28 cellular contexts compared by ENCODE assay signal in genomic region chr5:132058646-132059042, GRCh38. TPM values are rescaled to one million over a fixed set of nuclear protein-coding genes. Genes with fewer than 3 reads are reported as not detected.
DNase-seq lines count a peak whose midpoint lies in the region; ATAC-seq and TF ChIP-seq lines count a peak whose summit lies in the region.
"Had no signal": no experiment of that assay in that cellular context is flagged by ENCODE, and none has a peak within 500 bp of the region (broad histone marks: within the 10 kb centered on the region; RNA-seq: fewer than 3 reads in every experiment).

No MANE protein-coding gene starts in this region.

- no peak for TF ChIP-seq CTCF in SK-N-SH (IDR thresholded peaks at IDR 0.05)
- no peak for TF ChIP-seq CTCF in natural killer cell (IDR thresholded peaks at IDR 0.05)
- no peak for TF ChIP-seq CTCF in endodermal cell (conservative IDR thresholded peaks at IDR 0.05)

- no peaks in the 10 kb centered on the region for H3K9me3 Mint-ChIP-seq in natural killer cell
- no peaks in the 10 kb centered on the region for H3K9me3 Mint-ChIP-seq in natural killer cell treated with Interleukin-12 subunit alpha and Interleukin-12 subunit beta and Interleukin-15 and Interleukin-18, amount 100 ng/mL, for 72 hours
- no peaks in the 10 kb centered on the region for H3K9me3 Mint-ChIP-seq in endodermal cell

- TF ChIP-seq RAD21 in SK-N-SH (IDR thresholded peaks at IDR 0.05; ENCODE audit: low read length): no peak

- H3K27me3 Mint-ChIP-seq in natural killer cell (ENCODE audit: low read depth in 2 of 2) (peaks cover 0 to 3% of the 10 kb centered on the region in 2 donors), endodermal cell (ENCODE audit: insufficient read depth) (no peaks in the 10 kb centered on the region)
- peaks cover 0 to 3% of the 10 kb centered on the region in 2 donors for H3K27me3 Mint-ChIP-seq in natural killer cell treated with Interleukin-12 subunit alpha and Interleukin-12 subunit beta and Interleukin-15 and Interleukin-18, amount 100 ng/mL, for 72 hours

- H3K79me2 ChIP-seq in SK-N-SH (ENCODE audit: insufficient read depth): no peaks in the 10 kb centered on the region

- H3K4me3 Mint-ChIP-seq in natural killer cell (no peak overlapping the region), endodermal cell (no peak overlapping the region)
- no peak overlapping the region for H3K4me3 Mint-ChIP-seq in natural killer cell treated with Interleukin-12 subunit alpha and Interleukin-12 subunit beta and Interleukin-15 and Interleukin-18, amount 100 ng/mL, for 72 hours

- H3K4me2 ChIP-seq in SK-N-SH: no peak overlapping the region

- POLR2A ChIA-PET in SK-N-SH (lab: Yijun Ruan, JAX): no interaction called here

- H3K36me3 ChIP-seq in SK-N-SH (replicated peaks in 1 of 2; ENCODE audit: control insufficient read depth in 1 of 2, insufficient read depth in 2 of 2, low read length in 1 of 2) (no peaks in the 10 kb centered on the region), endodermal cell (ENCODE audit: control insufficient read depth, insufficient read depth, low read length) (no peaks in the 10 kb centered on the region)
- H3K36me3 ChIP-seq: left lung, prostate gland, tibial nerve had no signal

- WGBS in SK-N-SH (ENCODE audit: low lambda C conversion rate): 54% methylated on average over 6 of the region's 7 CpGs
- WGBS in endodermal cell (ENCODE audit: insufficient coverage in 1 of 2, insufficient read length in 1 of 2), 2 experiments: 85 to 96% methylated on average over 6 to 7 of the region's 7 CpGs

- H2AFZ ChIP-seq in SK-N-SH (ENCODE audit: low read depth): no peak overlapping the region

- H3K27ac ChIP-seq in SK-N-SH (ENCODE audit: low read depth in 2 of 2, low read length in 1 of 2): no peak overlapping the region
- H3K27ac ChIP-seq in endodermal cell (ENCODE audit: low read depth, low read length): no peak overlapping the region
- H3K27ac ChIP-seq: 22Rv1, left lung, prostate gland, tibial nerve had no signal

- CTCF ChIA-PET in SK-N-SH (lab: Yijun Ruan, JAX): interaction anchor here (1.1 to 1.9 kb wide), 2 partner anchors 26 to 469 kb away, joined by 4 to 7 read pairs; no protein-coding TSS in a partner anchor

- no peak for TF ChIP-seq EP300 in SK-N-SH (IDR thresholded peaks at IDR 0.05; ENCODE audit: borderline replicate concordance in 1 of 2, low read depth in 1 of 2, low read length in 1 of 2)

- peaks cover 22 to 52% of the 10 kb centered on the region in 2 donors for H3K4me1 Mint-ChIP-seq in natural killer cell
- peaks cover 36 to 38% of the 10 kb centered on the region in 2 donors for H3K4me1 Mint-ChIP-seq in natural killer cell treated with Interleukin-12 subunit alpha and Interleukin-12 subunit beta and Interleukin-15 and Interleukin-18, amount 100 ng/mL, for 72 hours (ENCODE audit: low read depth in 2 of 2)
- no peaks in the 10 kb centered on the region for H3K4me1 Mint-ChIP-seq in endodermal cell

- H3K27ac Mint-ChIP-seq in natural killer cell: peak overlapping the region in 1 of 2 donors; percentile 53
- H3K27ac Mint-ChIP-seq in natural killer cell treated with Interleukin-12 subunit alpha and Interleukin-12 subunit beta and Interleukin-15 and Interleukin-18, amount 100 ng/mL, for 72 hours: no peak overlapping the region
- H3K27ac Mint-ChIP-seq in endodermal cell: no peak overlapping the region

- DNase-seq in SK-N-SH (peak; percentile 3), natural killer cell (peak; percentile 9), endodermal cell (peak; percentile 17)
- DNase-seq in natural killer cell treated with Interleukin-12 subunit alpha and Interleukin-12 subunit beta and Interleukin-15 and Interleukin-18, amount 100 ng/mL, for 72 hours (ENCODE audit: low spot score): no peak
- no peak for DNase-seq in activated CD4-positive, alpha-beta T cell treated with anti-CD3 and anti-CD28 coated beads for 4 hours
- DNase-seq in stimulated activated CD4-positive, alpha-beta T cell treated with anti-CD3 and anti-CD28 coated beads, Interleukin-4, amount 100 ng/mL, for 1 hour: no peak
- DNase-seq in activated effector memory CD4-positive, alpha-beta T cell treated with anti-CD3 and anti-CD28 coated beads, Interleukin-2, amount 50 U/mL, for 16 hours: no peak
- DNase-seq: cortex of kidney; GOT3; IMR-90; mesenchymal stem cell; NCI-H1417 treated with DMSO at 0.1 percent for 48 hours; NCI-H2081; NCI-H2227 treated with DMSO at 0.1 percent for 48 hours; NCI-H526 treated with DMSO at 0.1 percent for 48 hours; Right ventricle myocardium superior; stimulated activated CD4-positive, alpha-beta T cell treated with anti-CD3 and anti-CD28 coated beads, Interleukin-12 subunit alpha, Interleukin-12 subunit beta, amount 100 ng/mL, for 4 hours had no signal

- H3K9me3 ChIP-seq in SK-N-SH: no peaks in the 10 kb centered on the region
- no peaks in the 10 kb centered on the region for H3K9me3 ChIP-seq in endodermal cell (ENCODE audit: control insufficient read depth, low read length)
- H3K9me3 ChIP-seq: left lung, prostate gland, tibial nerve had no signal

- H3K27me3 ChIP-seq in SK-N-SH (ENCODE audit: insufficient read depth) (no peaks in the 10 kb centered on the region), endodermal cell (ENCODE audit: control insufficient read depth, insufficient read depth, low read length, poor library complexity, severe bottlenecking) (no peaks in the 10 kb centered on the region)
- H3K27me3 ChIP-seq: left lung, tibial nerve had no signal

- H3K4me3 ChIP-seq in SK-N-SH (ENCODE audit: low read depth in 2 of 2, low read length in 1 of 2) (no peak overlapping the region), endodermal cell (ENCODE audit: low read length) (no peak overlapping the region)
- H3K4me3 ChIP-seq: left lung, prostate gland, tibial nerve had no signal

- H3K4me1 ChIP-seq in SK-N-SH (ENCODE audit: control insufficient read depth in 1 of 2, insufficient read depth in 2 of 2, low read depth in 1 of 2, low read length in 1 of 2): no peaks in the 10 kb centered on the region
- H3K4me1 ChIP-seq in endodermal cell (ENCODE audit: control insufficient read depth, insufficient read depth, low read length): no peaks in the 10 kb centered on the region
- H3K4me1 ChIP-seq: left lung, prostate gland, tibial nerve had no signal

- intact Hi-C loops in natural killer cell (cut with micrococcal nuclease): no loop called here

- H3K9me2 ChIP-seq in SK-N-SH: no peaks in the 10 kb centered on the region

- ATAC-seq in SK-N-SH treated with all-trans-retinoic acid at 6 μM for 48 hours: no peak
- ATAC-seq in natural killer cell: no peak
- no peak for ATAC-seq in natural killer cell treated with Interleukin-12 subunit alpha and Interleukin-12 subunit beta and Interleukin-15 and Interleukin-18, amount 100 ng/mL, for 72 hours
- ATAC-seq: esophagus mucosa, left lung, sciatic nerve had no signal

- no peaks in the 10 kb centered on the region for H4K20me1 ChIP-seq in SK-N-SH (ENCODE audit: insufficient read depth)

- no peaks in the 10 kb centered on the region for H3K36me3 Mint-ChIP-seq in natural killer cell
- no peaks in the 10 kb centered on the region for H3K36me3 Mint-ChIP-seq in natural killer cell treated with Interleukin-12 subunit alpha and Interleukin-12 subunit beta and Interleukin-15 and Interleukin-18, amount 100 ng/mL, for 72 hours
- no peaks in the 10 kb centered on the region for H3K36me3 Mint-ChIP-seq in endodermal cell (ENCODE audit: low read depth)

- no peaks in the 10 kb centered on the region for H3F3A ChIP-seq in SK-N-SH (replicated peaks; ENCODE audit: insufficient read depth)

- H3K9ac ChIP-seq in SK-N-SH (no peak overlapping the region), endodermal cell (ENCODE audit: extremely low read depth, low read length, poor library complexity, severe bottlenecking) (no peak overlapping the region)

TF ChIP-seq in SK-N-SH, 30 proteins besides CTCF, POLR2A, EP300 and RAD21 (continues in another document):
- no peak for TF ChIP-seq FOXM1 (IDR thresholded peaks at IDR 0.05; ENCODE audit: low read depth)
- TF ChIP-seq NRF1 (IDR thresholded peaks at IDR 0.05; ENCODE audit: low read depth, low read length): no peak
- TF ChIP-seq SMC3 (IDR thresholded peaks at IDR 0.05; ENCODE audit: low read depth, low read length): no peak
- TF ChIP-seq CHD2 (IDR thresholded peaks at IDR 0.05; ENCODE audit: low read length, partially characterized antibody): no peak
- no peak for TF ChIP-seq MXI1 (IDR thresholded peaks at IDR 0.05; ENCODE audit: low read depth, low read length)

RNA-seq across cellular contexts. Expression of gene IL3, which starts 1.8 kb away (rescaled TPM):
- not detected in 2 replicates for polyA plus RNA-seq in SK-N-SH (2012; rRNA removed)
- polyA plus RNA-seq in SK-N-SH (2012; cell fraction: cytosol; rRNA removed): not detected in 2 replicates
- not detected in 2 replicates for polyA plus RNA-seq in SK-N-SH (2012; cell fraction: nucleus; rRNA removed)
- total RNA-seq in natural killer cell (not detected), endodermal cell (not detected)
- under 1 TPM in 1 of 2 donors, not detected in 1; 0.36 TPM for total RNA-seq in natural killer cell treated with Interleukin-12 subunit alpha and Interleukin-12 subunit beta and Interleukin-15 and Interleukin-18, amount 100 ng/mL, for 72 hours
- not detected for polyA plus RNA-seq in endodermal cell (2013, experiment 1 of 2)
- polyA plus RNA-seq in endodermal cell (2013, experiment 2 of 2): not detected
- total RNA-seq: esophagus mucosa, fibroblast of villous mesenchyme, IMR-90, left lung, LHCN-M2, myocyte, prostate gland, Right ventricle myocardium superior, sciatic nerve, tibial nerve had no signal
- polyA plus RNA-seq: adipose tissue, IMR-90 had no signal

RNA-seq across cellular contexts. Expression of gene CSF2, which starts 14.9 kb away (rescaled TPM):
- 0.70 and 0.97 TPM in 2 replicates for polyA plus RNA-seq in SK-N-SH (2012; rRNA removed)
- 0.54 and 0.62 TPM in 2 replicates for polyA plus RNA-seq in SK-N-SH (2012; cell fraction: cytosol; rRNA removed)
- polyA plus RNA-seq in SK-N-SH (2012; cell fraction: nucleus; rRNA removed): 0.64 and 1.5 TPM in 2 replicates
- total RNA-seq in natural killer cell (1 to 10 TPM in 1 of 3 donors, under 1 TPM in 2; 0.65 to 1.2 (median 0.82) TPM), endodermal cell (not detected)
- 100 to 1,000 TPM in 1 of 2 donors, 10 to 100 TPM in 1; 41.4 to 125 TPM for total RNA-seq in natural killer cell treated with Interleukin-12 subunit alpha and Interleukin-12 subunit beta and Interleukin-15 and Interleukin-18, amount 100 ng/mL, for 72 hours
- polyA plus RNA-seq in endodermal cell (2013, experiment 1 of 2): not detected
- not detected for polyA plus RNA-seq in endodermal cell (2013, experiment 2 of 2)
- total RNA-seq: esophagus mucosa, IMR-90, LHCN-M2, myocyte, prostate gland, Right ventricle myocardium superior, sciatic nerve, tibial nerve had no signal

RNA-seq across cellular contexts. Expression of gene ACSL6, which starts 47.2 kb away (rescaled TPM):
- 0.29 and 0.46 TPM in 2 replicates for polyA plus RNA-seq in SK-N-SH (2012; rRNA removed)
- 0.09 and 0.17 TPM in 2 replicates for polyA plus RNA-seq in SK-N-SH (2012; cell fraction: cytosol; rRNA removed)
- 1.2 and 2.0 TPM in 2 replicates for polyA plus RNA-seq in SK-N-SH (2012; cell fraction: nucleus; rRNA removed)
- total RNA-seq in natural killer cell (1 to 10 TPM; 2.1 to 2.2 (median 2.2) TPM), endodermal cell (under 1 TPM; 0.04 to 0.73 TPM)
- total RNA-seq in natural killer cell treated with Interleukin-12 subunit alpha and Interleukin-12 subunit beta and Interleukin-15 and Interleukin-18, amount 100 ng/mL, for 72 hours: 1 to 10 TPM in 1 of 2 donors, under 1 TPM in 1; 0.67 to 1.5 TPM
- polyA plus RNA-seq in endodermal cell (2013, experiment 1 of 2): 1.4 TPM
- polyA plus RNA-seq in endodermal cell (2013, experiment 2 of 2): 0.29 TPM
- total RNA-seq: IMR-90, LHCN-M2 had no signal
- polyA plus RNA-seq: IMR-90 had no signal

Comparison
In these comparisons a context has a peak if more than half of its experiments do, and no peak if none do; other contexts are left out.
1. DNase-seq: peak in SK-N-SH (single experiment), natural killer cell (single experiment) and endodermal cell (single experiment); none in natural killer cell treated with Interleukin-12 subunit alpha and Interleukin-12 subunit beta and Interleukin-15 and Interleukin-18, amount 100 ng/mL, for 72 hours (single experiment), activated CD4-positive, alpha-beta T cell treated with anti-CD3 and anti-CD28 coated beads for 4 hours (0 of 2), stimulated activated CD4-positive, alpha-beta T cell treated with anti-CD3 and anti-CD28 coated beads, Interleukin-4, amount 100 ng/mL, for 1 hour (single experiment) and activated effector memory CD4-positive, alpha-beta T cell treated with anti-CD3 and anti-CD28 coated beads, Interleukin-2, amount 50 U/mL, for 16 hours (single experiment).
2. RNA of gene CSF2, which starts 14.9 kb away (total RNA-seq): 41.4 to 125 TPM in natural killer cell treated with Interleukin-12 subunit alpha and Interleukin-12 subunit beta and Interleukin-15 and Interleukin-18, amount 100 ng/mL, for 72 hours; 0.65 to 1.2 TPM in natural killer cell and not detected in endodermal cell; every median in the first group is over 10 times any median in the second.